Comparison of ENCODE assay signal across 12 cellular contexts in the genomic region with DNA sequence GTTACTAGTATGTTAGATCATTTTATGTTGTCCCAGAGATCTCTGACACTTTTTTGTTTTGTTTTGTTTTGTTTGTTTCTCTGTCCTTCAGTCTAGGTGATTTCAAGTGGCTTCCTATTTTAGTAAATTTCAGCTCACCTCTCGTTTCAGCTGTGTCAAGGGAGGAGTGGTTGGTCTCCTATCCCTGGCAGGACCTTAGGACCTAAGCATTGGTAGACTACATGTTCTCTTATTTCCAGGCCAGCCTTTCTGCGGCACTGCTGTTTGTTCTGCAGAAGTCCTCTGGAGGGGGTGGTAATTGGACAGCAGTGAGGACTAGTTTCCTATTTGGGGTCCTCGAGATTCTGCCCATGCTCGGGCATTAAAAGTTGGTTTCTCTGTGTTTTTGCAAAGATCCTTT. TPM values are rescaled to one million over a fixed set of nuclear protein-coding genes. Genes with fewer than 3 reads are reported as not detected.
DNase-seq lines count a peak whose midpoint lies in the region; ATAC-seq and TF ChIP-seq lines count a peak whose summit lies in the region.
"Had no signal": no experiment of that assay in that cellular context is flagged by ENCODE, and none has a peak within 500 bp of the region (broad histone marks: within the 10 kb centered on the region; RNA-seq: fewer than 3 reads in every experiment).

No MANE protein-coding gene starts in this region.

- no peak for TF ChIP-seq CTCF in GM12865 (IDR thresholded peaks at IDR 0.05; ENCODE audit: insufficient read depth, low read depth, low read length, missing control alignments)

- H3K4me3 Mint-ChIP-seq in T-helper 1 cell treated with Interleukin-12 subunit alpha and Interleukin-12 subunit beta and Interleukin-4 antibody, amounts not matched to agents 30 μg/mL and 1 μg/mL, for 36 hours, result peak overlapping the region; percentile 45
- H3K4me3 Mint-ChIP-seq in naive B cell, result no peak overlapping the region

- H3K4me1 Mint-ChIP-seq in T-helper 1 cell treated with Interleukin-12 subunit alpha and Interleukin-12 subunit beta and Interleukin-4 antibody, amounts not matched to agents 30 μg/mL and 1 μg/mL, for 36 hours (ENCODE audit: low read depth), result peaks cover 37% of the 10 kb centered on the region
- H3K4me1 Mint-ChIP-seq in naive B cell, result peaks cover 39 to 84% (median 70%) of the 10 kb centered on the region in 3 donors

- peaks cover 8% of the 10 kb centered on the region for H3K36me3 Mint-ChIP-seq in T-helper 1 cell treated with Interleukin-12 subunit alpha and Interleukin-12 subunit beta and Interleukin-4 antibody, amounts not matched to agents 30 μg/mL and 1 μg/mL, for 36 hours (ENCODE audit: low read depth)
- H3K36me3 Mint-ChIP-seq in activated naive CD4-positive, alpha-beta T cell treated with anti-CD3 and anti-CD28 coated beads, Interleukin-2, amount 50 U/mL, for 72 hours, result no peaks in the 10 kb centered on the region
- H3K36me3 Mint-ChIP-seq in naive B cell, result no peaks in the 10 kb centered on the region

- peak overlapping the region; percentile 66 for H3K27ac Mint-ChIP-seq in T-helper 1 cell treated with Interleukin-12 subunit alpha and Interleukin-12 subunit beta and Interleukin-4 antibody, amounts not matched to agents 30 μg/mL and 1 μg/mL, for 36 hours
- H3K27ac Mint-ChIP-seq in activated naive CD4-positive, alpha-beta T cell treated with anti-CD3 and anti-CD28 coated beads, Interleukin-2, amount 50 U/mL, for 72 hours, result peak overlapping the region; percentile 86 to 88
- H3K27ac Mint-ChIP-seq in naive B cell, result peak overlapping the region; percentile 49 to 94 (median 80)

- peak in 1 of 2 donors; percentile 2 for ATAC-seq in activated naive CD4-positive, alpha-beta T cell treated with anti-CD3 and anti-CD28 coated beads, Interleukin-2, amount 50 U/mL, for 72 hours
- ATAC-seq in naive B cell (ENCODE audit: low read depth in 2 of 2), result no peak

- DNase-seq in T-helper 1 cell (no peak), GM12865 (ENCODE audit: low read depth) (peak; percentile 9), naive B cell (no peak), DMS79 (lab: John Stamatoyannopoulos, UW) (no peak), NCI-H2107 (lab: John Stamatoyannopoulos, UW) (no peak), foreskin melanocyte (no peak)
- DNase-seq in activated naive CD4-positive, alpha-beta T cell treated with anti-CD3 and anti-CD28 coated beads, Interleukin-2, amount 50 U/mL, for 72 hours (ENCODE audit: low spot score in 2 of 2), result no peak
- DNase-seq: 8988T, DMS153, NCI-H2081 treated with DMSO at 0.1 percent for 48 hours, tibial artery had no signal

- no peak overlapping the region for H3K4me3 ChIP-seq in GM12865 (ENCODE audit: low read depth, low read length)
- H3K4me3 ChIP-seq: tibial artery had no signal

- H3K9me3 Mint-ChIP-seq in T-helper 1 cell treated with Interleukin-12 subunit alpha and Interleukin-12 subunit beta and Interleukin-4 antibody, amounts not matched to agents 30 μg/mL and 1 μg/mL, for 36 hours, result no peaks in the 10 kb centered on the region
- no peaks in the 10 kb centered on the region for H3K9me3 Mint-ChIP-seq in activated naive CD4-positive, alpha-beta T cell treated with anti-CD3 and anti-CD28 coated beads, Interleukin-2, amount 50 U/mL, for 72 hours
- no peaks in the 10 kb centered on the region for H3K9me3 Mint-ChIP-seq in naive B cell

- no peaks in the 10 kb centered on the region for H3K27me3 Mint-ChIP-seq in T-helper 1 cell treated with Interleukin-12 subunit alpha and Interleukin-12 subunit beta and Interleukin-4 antibody, amounts not matched to agents 30 μg/mL and 1 μg/mL, for 36 hours (ENCODE audit: low read depth)
- no peaks in the 10 kb centered on the region for H3K27me3 Mint-ChIP-seq in naive B cell

RNA-seq across cellular contexts. Expression of gene MGA, which starts 31.8 kb away (rescaled TPM):
- total RNA-seq in activated naive CD4-positive, alpha-beta T cell treated with anti-CD3 and anti-CD28 coated beads, Interleukin-2, amount 50 U/mL, for 72 hours, result 10 to 100 TPM; 25.7 to 36.2 TPM
- polyA plus RNA-seq in naive B cell (ENCODE audit: low read depth in 6 of 6), result 10 to 100 TPM in 5 of 6 donors, 1 to 10 TPM in 1; 2.2 to 30.3 (median 16.9) TPM
